In genomic region chr5:16869821-16870796, GRCh38 we compare ENCODE assay signal across 19 cellular contexts.
DNase-seq lines count a peak whose midpoint lies in the region; ATAC-seq and TF ChIP-seq lines count a peak whose summit lies in the region.
"Had no signal": no experiment of that assay in that cellular context is flagged by ENCODE, and none has a peak within 500 bp of the region (broad histone marks: within the 10 kb centered on the region; RNA-seq: fewer than 3 reads in every experiment).

No MANE protein-coding gene starts in this region.

- H3K4me3 ChIP-seq in GM23338: no peak overlapping the region
- no peak overlapping the region for H3K4me3 ChIP-seq in neuronal stem cell (ENCODE audit: low read length in 2 of 2)
- no peak overlapping the region for H3K4me3 ChIP-seq in prostate gland
- H3K4me3 ChIP-seq: BLaER1 treated with 17β-estradiol and CSF1 and Interleukin-3, amounts not matched to agents 10 nM and 100 nM; body of pancreas; dorsolateral prefrontal cortex had no signal

- peaks cover 0 to 17% of the 10 kb centered on the region in 2 donors for H3K9me3 ChIP-seq in neuronal stem cell (replicated peaks in 1 of 2; ENCODE audit: control insufficient read depth in 2 of 2, insufficient read depth in 1 of 2, low read depth in 1 of 2, low read length in 2 of 2)
- H3K9me3 ChIP-seq in prostate gland: no peaks in the 10 kb centered on the region
- H3K9me3 ChIP-seq: body of pancreas had no signal

- no peak overlapping the region for H2AK5ac ChIP-seq in neuronal stem cell (ENCODE audit: low read depth, low read length)

- H3K4me1 Mint-ChIP-seq in GM23338 (peaks cover 41% of the 10 kb centered on the region), chondrocyte (ENCODE audit: low read depth) (peaks cover 64% of the 10 kb centered on the region)
- H3K4me1 Mint-ChIP-seq: stimulated activated naive CD8-positive, alpha-beta T cell treated with anti-CD3 and anti-CD28 coated beads, Interleukin-15, amount 100 ng/mL, for 72 hours had no signal

- no peaks in the 10 kb centered on the region for H4K20me1 ChIP-seq in GM23338 (replicated peaks; ENCODE audit: insufficient read depth)
- H4K20me1 ChIP-seq: BLaER1 treated with 17β-estradiol and CSF1 and Interleukin-3, amounts not matched to agents 10 nM and 100 nM had no signal

- peak overlapping the region; percentile 70; the same call in 1 of the 2 replicates for H3K4me2 ChIP-seq in GM23338
- peak overlapping the region; percentile 24 for H3K4me2 ChIP-seq in neuronal stem cell (ENCODE audit: insufficient read depth, low read length, poor library complexity, severe bottlenecking)
- H3K4me2 ChIP-seq: BLaER1 treated with 17β-estradiol and CSF1 and Interleukin-3, amounts not matched to agents 10 nM and 100 nM had no signal

- no peak overlapping the region for H2AFZ ChIP-seq in GM23338
- no peak overlapping the region for H2AFZ ChIP-seq in neuronal stem cell (ENCODE audit: low read length)

- H3K9me2 ChIP-seq in GM23338 (ENCODE audit: insufficient read depth): no peaks in the 10 kb centered on the region

- H3K14ac ChIP-seq in neuronal stem cell (ENCODE audit: low read length): no peak overlapping the region

- H3K79me1 ChIP-seq in neuronal stem cell (ENCODE audit: low read depth, low read length): no peaks in the 10 kb centered on the region

- TF ChIP-seq POLR2A in prostate gland (IDR thresholded peaks at IDR 0.05): no peak

- H2BK120ac ChIP-seq in neuronal stem cell (ENCODE audit: low read depth, low read length): no peak overlapping the region

- H4K8ac ChIP-seq in neuronal stem cell (ENCODE audit: low read depth, low read length): no peak overlapping the region

- H3K9me3 Mint-ChIP-seq in GM23338 (peaks cover 32% of the 10 kb centered on the region), chondrocyte (ENCODE audit: low read depth) (no peaks in the 10 kb centered on the region)

- peaks cover 14% of the 10 kb centered on the region for H3K79me2 ChIP-seq in GM23338 (replicated peaks; ENCODE audit: insufficient read depth)

- intact Hi-C loops in Right ventricle myocardium inferior (cut with DNase I): no loop called here
- intact Hi-C loops in prostate gland (cut with DNase I): no loop called here

- peaks cover 37% of the 10 kb centered on the region for H3K36me3 Mint-ChIP-seq in GM23338 (ENCODE audit: low read depth)
- H3K36me3 Mint-ChIP-seq in chondrocyte (ENCODE audit: low read depth): peaks cover 18% of the 10 kb centered on the region

- peaks cover 4% of the 10 kb centered on the region for H3K27me3 Mint-ChIP-seq in GM23338 (ENCODE audit: insufficient read depth, low read depth, poor library complexity)
- no peaks in the 10 kb centered on the region for H3K27me3 Mint-ChIP-seq in chondrocyte (ENCODE audit: low read depth)
- H3K27me3 Mint-ChIP-seq: stimulated activated naive CD8-positive, alpha-beta T cell treated with anti-CD3 and anti-CD28 coated beads, Interleukin-15, amount 100 ng/mL, for 72 hours had no signal

- no peak overlapping the region for H4K91ac ChIP-seq in neuronal stem cell (ENCODE audit: low read depth, low read length, poor library complexity)

- H3K36me3 ChIP-seq in GM23338 (ENCODE audit: insufficient read depth) (0 out of 2 replicates have a peak, but pooled peaks cover 3% of the 10 kb centered on the region), neuronal stem cell (replicated peaks in 1 of 2; ENCODE audit: control insufficient read depth in 2 of 2, insufficient read depth in 2 of 2, low read length in 2 of 2) (peaks cover 1 to 11% of the 10 kb centered on the region in 2 donors), prostate gland (no peaks in the 10 kb centered on the region)

- H3K4ac ChIP-seq in neuronal stem cell (ENCODE audit: low read length): no peak overlapping the region

- H3K4me1 ChIP-seq in GM23338 (ENCODE audit: insufficient read depth) (peaks cover 38% of the 10 kb centered on the region), neuronal stem cell (ENCODE audit: control insufficient read depth in 2 of 2, insufficient read depth in 1 of 2, low read depth in 1 of 2, low read length in 2 of 2) (peaks cover 11 to 13% of the 10 kb centered on the region in 2 donors), prostate gland (replicated peaks) (no peaks in the 10 kb centered on the region)
- H3K4me1 ChIP-seq: BLaER1 treated with 17β-estradiol and CSF1 and Interleukin-3, amounts not matched to agents 10 nM and 100 nM had no signal

- H3K27ac ChIP-seq in GM23338 (ENCODE audit: low read depth): no peak overlapping the region; the same call in 1 of the 2 replicates
- no peak overlapping the region for H3K27ac ChIP-seq in neuronal stem cell (replicated peaks; ENCODE audit: low read length)
- H3K27ac ChIP-seq in prostate gland: no peak overlapping the region
- H3K27ac ChIP-seq: BLaER1 treated with 17β-estradiol and CSF1 and Interleukin-3, amounts not matched to agents 10 nM and 100 nM; dorsolateral prefrontal cortex; WERI-Rb-1 had no signal

- DNase-seq in GM23338 (ENCODE audit: low spot score) (no peak), NCI-H69 (lab: John Stamatoyannopoulos, UW) (peak; percentile 17), chondrocyte (ENCODE audit: low spot score) (no peak), neuronal stem cell (ENCODE audit: low spot score) (no peak), Right ventricle myocardium inferior (ENCODE audit: missing footprints) (no peak), RPMI8226 (no peak), prostate gland (ENCODE audit: low spot score) (no peak)
- DNase-seq in stimulated activated naive CD4-positive, alpha-beta T cell treated with Interleukin-2 at 50 U/mL for 16 hours (lab: John Stamatoyannopoulos, UW): no peak
- DNase-seq: activated CD8-positive, alpha-beta T cell treated with anti-CD3 and anti-CD28 coated beads, Interleukin-2, amount 10 ng/mL, durations not matched to agents 7 days and 5 days; body of pancreas; dorsolateral prefrontal cortex; NCI-H1417; NCI-H2227 treated with DMSO at 0.1 percent for 48 hours; occipital lobe; stimulated activated naive CD8-positive, alpha-beta T cell treated with anti-CD3 and anti-CD28 coated beads, Interleukin-15, amount 100 ng/mL, for 72 hours; SW 1271; WERI-Rb-1 had no signal

- no peaks in the 10 kb centered on the region for H3F3A ChIP-seq in GM23338 (replicated peaks; ENCODE audit: low read depth)

- no CpG with 5 or more reads among the region's 15 CpGs for WGBS in neuronal stem cell (ENCODE audit: extremely low coverage in 2 of 2, insufficient read length in 2 of 2, insufficient replicate concordance in 1 of 2), 2 donors
- 86% methylated on average over 15 of the region's 15 CpGs for WGBS in prostate gland

- no peak overlapping the region for H3K23ac ChIP-seq in neuronal stem cell (ENCODE audit: low read depth, low read length, poor library complexity)

- ATAC-seq in GM23338: no peak
- no peak for ATAC-seq in Right ventricle myocardium inferior
- ATAC-seq: activated CD8-positive, alpha-beta T cell treated with anti-CD3 and anti-CD28 coated beads, Interleukin-2, amount 10 ng/mL, durations not matched to agents 7 days and 5 days; body of pancreas; stimulated activated naive CD8-positive, alpha-beta T cell treated with anti-CD3 and anti-CD28 coated beads, Interleukin-15, amount 100 ng/mL, for 72 hours had no signal

- no peak overlapping the region for H3K27ac Mint-ChIP-seq in GM23338
- H3K27ac Mint-ChIP-seq in chondrocyte (ENCODE audit: unreplicated experiment): peak overlapping the region; percentile 17
- H3K27ac Mint-ChIP-seq: activated CD8-positive, alpha-beta T cell treated with anti-CD3 and anti-CD28 coated beads, Interleukin-2, amount 10 ng/mL, durations not matched to agents 7 days and 5 days; mesothelial cell of epicardium had no signal

- H2BK12ac ChIP-seq in neuronal stem cell (ENCODE audit: low read length): no peak overlapping the region

- no peak overlapping the region for H3K9ac ChIP-seq in neuronal stem cell (ENCODE audit: low read depth, low read length, poor library complexity)
- H3K9ac ChIP-seq: BLaER1 treated with 17β-estradiol and CSF1 and Interleukin-3, amounts not matched to agents 10 nM and 100 nM had no signal

- TF ChIP-seq CTCF in GM23338 (conservative IDR thresholded peaks at IDR 0.05; ENCODE audit: low read depth in 2 of 2) (no peak), chondrocyte (IDR thresholded peaks at IDR 0.05) (no peak), prostate gland (IDR thresholded peaks at IDR 0.05) (no peak)

- H3K4me3 Mint-ChIP-seq in GM23338 (no peak overlapping the region), chondrocyte (ENCODE audit: unreplicated experiment) (no peak overlapping the region)
- H3K4me3 Mint-ChIP-seq: activated CD8-positive, alpha-beta T cell treated with anti-CD3 and anti-CD28 coated beads, Interleukin-2, amount 10 ng/mL, durations not matched to agents 7 days and 5 days; mesothelial cell of epicardium; stimulated activated naive CD8-positive, alpha-beta T cell treated with anti-CD3 and anti-CD28 coated beads, Interleukin-15, amount 100 ng/mL, for 72 hours had no signal

- H3K18ac ChIP-seq in neuronal stem cell (ENCODE audit: low read length): no peak overlapping the region

- H3K27me3 ChIP-seq in GM23338 (ENCODE audit: insufficient read depth) (no peaks in the 10 kb centered on the region), neuronal stem cell (ENCODE audit: control insufficient read depth in 3 of 3, insufficient read depth in 3 of 3, low read depth in 1 of 3, low read length in 3 of 3) (no peaks in the 10 kb centered on the region), prostate gland (replicated peaks; ENCODE audit: insufficient read depth) (no peaks in the 10 kb centered on the region)
- H3K27me3 ChIP-seq: BLaER1 treated with 17β-estradiol and CSF1 and Interleukin-3, amounts not matched to agents 10 nM and 100 nM; body of pancreas; dorsolateral prefrontal cortex had no signal

- H2BK5ac ChIP-seq in neuronal stem cell (ENCODE audit: low read length): no peak overlapping the region

- no peak overlapping the region for H2BK15ac ChIP-seq in neuronal stem cell (ENCODE audit: low read length)

TF ChIP-seq in GM23338, 12 proteins besides CTCF, POLR2A, EP300 and RAD21:
- TF ChIP-seq JUNB (IDR thresholded peaks at IDR 0.05; ENCODE audit: unreplicated experiment): no peak
- no peak for TF ChIP-seq CREB1 (CRISPR knock-in tag; IDR thresholded peaks at IDR 0.05; ENCODE audit: low read depth)
- TF ChIP-seq NANOG (IDR thresholded peaks at IDR 0.05; ENCODE audit: borderline replicate concordance): no peak
